Comparison of ENCODE assay signal across 23 cellular contexts in the genomic region with DNA sequence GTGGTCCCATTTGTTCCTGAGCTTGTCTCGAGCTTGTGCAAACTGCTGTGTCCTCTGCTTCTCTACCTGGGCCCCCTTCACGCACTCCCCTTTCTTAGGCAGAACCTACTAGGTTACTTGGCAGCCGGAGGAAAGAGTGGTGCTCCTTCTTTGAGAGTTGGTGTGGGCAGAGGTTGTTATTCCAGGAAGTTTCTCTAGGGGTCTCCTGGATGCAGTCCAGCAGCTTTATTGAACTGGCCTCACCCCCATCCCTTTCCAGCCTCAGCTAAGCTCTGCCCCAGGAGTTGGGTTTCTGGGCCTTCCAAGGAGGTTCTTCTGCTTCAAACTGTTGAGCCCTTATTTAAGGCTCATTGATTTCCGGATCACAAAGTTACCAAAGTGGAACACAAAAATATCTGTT.
DNase-seq lines count a peak whose midpoint lies in the region; ATAC-seq, FAIRE-seq and TF ChIP-seq lines count a peak whose summit lies in the region.
"Had no signal": no experiment of that assay in that cellular context is flagged by ENCODE, and none has a peak within 500 bp of the region (broad histone marks: within the 10 kb centered on the region; RNA-seq: fewer than 3 reads in every experiment).

No MANE protein-coding gene starts in this region.

- H3K4me2 ChIP-seq in HepG2 (ENCODE audit: low read depth, low read length) = no peak overlapping the region

- no peaks in the 10 kb centered on the region for H3K9me3 ChIP-seq in HepG2 (ENCODE audit: low read length)
- H3K9me3 ChIP-seq in right lobe of liver = no peaks in the 10 kb centered on the region
- H3K9me3 ChIP-seq in sigmoid colon = no peaks in the 10 kb centered on the region
- H3K9me3 ChIP-seq: MG63 had no signal

- no peak for TF ChIP-seq RAD21 in HepG2 (CRISPR knock-in tag; IDR thresholded peaks at IDR 0.05)

- 92% methylated on average over 4 of the region's 4 CpGs for WGBS in HepG2 (ENCODE audit: low lambda C conversion rate)
- WGBS in right lobe of liver (ENCODE audit: insufficient coverage, low coverage, low lambda C conversion rate, missing lambda C conversion rate) = 92% methylated on average over 4 of the region's 4 CpGs
- WGBS in sigmoid colon, 2 donors = 97 to 99% methylated on average over 4 of the region's 4 CpGs

- intact Hi-C loops in HepG2 (cut with micrococcal nuclease; ENCODE audit: unreplicated experiment) = loop anchor here (10.0 kb wide), 1 partner anchor 285 kb away; no protein-coding TSS in a partner anchor
- intact Hi-C loops in right lobe of liver (cut with DNase I) = no loop called here
- intact Hi-C loops in sigmoid colon (cut with DNase I) = no loop called here

- no peak for TF ChIP-seq POLR2A in HepG2 (IDR thresholded peaks at IDR 0.05; ENCODE audit: insufficient read depth in 1 of 2, low read depth in 2 of 2, low read length in 2 of 2)
- no peak for TF ChIP-seq POLR2A in right lobe of liver (IDR thresholded peaks at IDR 0.05)
- no peak for TF ChIP-seq POLR2A in sigmoid colon (IDR thresholded peaks at IDR 0.05)

- TF ChIP-seq EP300 in HepG2 (IDR thresholded peaks at IDR 0.05; ENCODE audit: low read depth in 2 of 2, low read length in 2 of 2) = no peak
- TF ChIP-seq EP300 in HepG2 (CRISPR knock-in tag; IDR thresholded peaks at IDR 0.05; ENCODE audit: borderline replicate concordance) = no peak
- TF ChIP-seq EP300 in sigmoid colon (IDR thresholded peaks at IDR 0.05) = no peak

- no peak overlapping the region for H3K27ac ChIP-seq in HepG2 (ENCODE audit: extremely low read length, insufficient read depth, low read length)
- H3K27ac ChIP-seq in right lobe of liver = no peak overlapping the region
- H3K27ac ChIP-seq in sigmoid colon = no peak overlapping the region
- H3K27ac ChIP-seq: C4-2B, SK-N-MC had no signal

- H3K4me1 ChIP-seq in HepG2 (ENCODE audit: insufficient read depth, low read length) = peaks cover 23% of the 10 kb centered on the region
- peaks cover 0 to 12% (median 0%) of the 10 kb centered on the region in 4 donors for H3K4me1 ChIP-seq in right lobe of liver
- no peaks in the 10 kb centered on the region for H3K4me1 ChIP-seq in sigmoid colon

- no peak overlapping the region for H3K4me3 ChIP-seq in HepG2 (replicated peaks in 1 of 3; ENCODE audit: insufficient read depth in 1 of 3, low read depth in 2 of 3, low read length in 3 of 3)
- H3K4me3 ChIP-seq in right lobe of liver = no peak overlapping the region
- no peak overlapping the region for H3K4me3 ChIP-seq in sigmoid colon
- H3K4me3 ChIP-seq: GM12878, MG63, SK-N-MC had no signal

- no peaks in the 10 kb centered on the region for H3K79me2 ChIP-seq in HepG2 (ENCODE audit: insufficient read depth, low read length)

- in situ Hi-C loops in HepG2 (cut with HindIII; ENCODE audit: extremely low pct_ligation_motif_present, low pct_unique_long_range_greater_than_20kb) = no loop called here

- H3K9ac ChIP-seq in HepG2 (ENCODE audit: insufficient read depth, low read depth, low read length) = no peak overlapping the region

- ATAC-seq in HepG2 (no peak; the same call in 2 of the 3 replicates), right lobe of liver (no peak), GM19463 (IDR thresholded peaks at IDR 0.05; ENCODE audit: unreplicated experiment) (no peak)
- ATAC-seq: GM12878 had no signal

- TF ChIP-seq CTCF in HepG2 (CRISPR knock-in tag; IDR thresholded peaks at IDR 0.05) = 0 out of 2 replicates have a peak, but pooled peaks have one; percentile 13
- TF ChIP-seq CTCF in right lobe of liver (IDR thresholded peaks at IDR 0.05) = no peak
- TF ChIP-seq CTCF in sigmoid colon (IDR thresholded peaks at IDR 0.05) = no peak

- POLR2A ChIA-PET in HepG2 (lab: Yijun Ruan, JAX) = no interaction called here

- CTCF ChIA-PET in HepG2 (lab: Yijun Ruan, JAX; ENCODE audit: low intra/inter-chr PET ratio, low total read pairs) = no interaction called here

- no TSS peak for BruUV-seq in HepG2 (replicated peaks; lab: Mats Ljungman, UMichigan)

- H3K27me3 ChIP-seq in HepG2 (ENCODE audit: control insufficient read depth in 1 of 2, insufficient read depth in 2 of 2, low read length in 2 of 2) (no peaks in the 10 kb centered on the region), right lobe of liver (no peaks in the 10 kb centered on the region), sigmoid colon (no peaks in the 10 kb centered on the region)
- H3K27me3 ChIP-seq: MG63 had no signal

- H3K36me3 ChIP-seq in HepG2 (replicated peaks in 1 of 2; ENCODE audit: control insufficient read depth in 1 of 2, insufficient read depth in 2 of 2, low read length in 2 of 2) (peaks cover 11 to 28% of the 10 kb centered on the region in 2 experiments; a peak in 4 of 5 replicates), right lobe of liver (peaks cover 0 to 22% (median 4%) of the 10 kb centered on the region in 4 donors), sigmoid colon (peaks cover 0 to 66% (median 23%) of the 10 kb centered on the region in 4 donors)

- no peaks in the 10 kb centered on the region for H4K20me1 ChIP-seq in HepG2 (ENCODE audit: insufficient read depth, low read length)

- FAIRE-seq in HepG2 (lab: Jason Lieb, UNC) = no peak
- FAIRE-seq: GM12878, GM18507 had no signal

- no peak overlapping the region for H2AFZ ChIP-seq in HepG2 (ENCODE audit: low read length)

- DNase-seq in HepG2 (ENCODE audit: low spot score) = no peak
- no peak for DNase-seq in right lobe of liver
- DNase-seq in NCI-H69 (lab: John Stamatoyannopoulos, UW) = peak; percentile 10
- DNase-seq in iPS-NIHi11 (ENCODE audit: low spot score) = peak; percentile 54
- no peak for DNase-seq in sigmoid colon
- no peak for DNase-seq in AG08396 (ENCODE audit: low spot score)
- DNase-seq: GDM1; GOT3; IMR-90; Karpas-422; MG63; NCI-H1048; NCI-H1436; NCI-H1930; NCI-H226; NCI-H524 treated with DMSO at 0.1 percent for 48 hours; NK-92 treated with Interleukin-12 subunit alpha and Interleukin-12 subunit beta, amount 100 ng/mL, for 24 hours; Right ventricle myocardium superior had no signal

TF ChIP-seq in HepG2, 621 proteins besides CTCF, POLR2A, EP300 and RAD21 (continues in another document):
- TF ChIP-seq TEAD2 (CRISPR knock-in tag; IDR thresholded peaks at IDR 0.05) (no peak), ISX (CRISPR knock-in tag; conservative IDR thresholded peaks at IDR 0.05) (no peak), MTF2 (CRISPR knock-in tag; IDR thresholded peaks at IDR 0.05; ENCODE audit: borderline replicate concordance) (no peak), ZNF891 (CRISPR knock-in tag; IDR thresholded peaks at IDR 0.05) (no peak), KDM3A (CRISPR knock-in tag; IDR thresholded peaks at IDR 0.05; ENCODE audit: low read depth) (no peak)
- TF ChIP-seq, protein P1, sequence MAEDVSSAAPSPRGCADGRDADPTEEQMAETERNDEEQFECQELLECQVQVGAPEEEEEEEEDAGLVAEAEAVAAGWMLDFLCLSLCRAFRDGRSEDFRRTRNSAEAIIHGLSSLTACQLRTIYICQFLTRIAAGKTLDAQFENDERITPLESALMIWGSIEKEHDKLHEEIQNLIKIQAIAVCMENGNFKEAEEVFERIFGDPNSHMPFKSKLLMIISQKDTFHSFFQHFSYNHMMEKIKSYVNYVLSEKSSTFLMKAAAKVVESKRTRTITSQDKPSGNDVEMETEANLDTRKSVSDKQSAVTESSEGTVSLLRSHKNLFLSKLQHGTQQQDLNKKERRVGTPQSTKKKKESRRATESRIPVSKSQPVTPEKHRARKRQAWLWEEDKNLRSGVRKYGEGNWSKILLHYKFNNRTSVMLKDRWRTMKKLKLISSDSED (CRISPR knock-in tag; IDR thresholded peaks at IDR 0.05) = no peak
- TF ChIP-seq, protein P2, sequence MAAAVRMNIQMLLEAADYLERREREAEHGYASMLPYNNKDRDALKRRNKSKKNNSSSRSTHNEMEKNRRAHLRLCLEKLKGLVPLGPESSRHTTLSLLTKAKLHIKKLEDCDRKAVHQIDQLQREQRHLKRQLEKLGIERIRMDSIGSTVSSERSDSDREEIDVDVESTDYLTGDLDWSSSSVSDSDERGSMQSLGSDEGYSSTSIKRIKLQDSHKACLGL (CRISPR knock-in tag; IDR thresholded peaks at IDR 0.05) = no peak
- TF ChIP-seq, protein P3, sequence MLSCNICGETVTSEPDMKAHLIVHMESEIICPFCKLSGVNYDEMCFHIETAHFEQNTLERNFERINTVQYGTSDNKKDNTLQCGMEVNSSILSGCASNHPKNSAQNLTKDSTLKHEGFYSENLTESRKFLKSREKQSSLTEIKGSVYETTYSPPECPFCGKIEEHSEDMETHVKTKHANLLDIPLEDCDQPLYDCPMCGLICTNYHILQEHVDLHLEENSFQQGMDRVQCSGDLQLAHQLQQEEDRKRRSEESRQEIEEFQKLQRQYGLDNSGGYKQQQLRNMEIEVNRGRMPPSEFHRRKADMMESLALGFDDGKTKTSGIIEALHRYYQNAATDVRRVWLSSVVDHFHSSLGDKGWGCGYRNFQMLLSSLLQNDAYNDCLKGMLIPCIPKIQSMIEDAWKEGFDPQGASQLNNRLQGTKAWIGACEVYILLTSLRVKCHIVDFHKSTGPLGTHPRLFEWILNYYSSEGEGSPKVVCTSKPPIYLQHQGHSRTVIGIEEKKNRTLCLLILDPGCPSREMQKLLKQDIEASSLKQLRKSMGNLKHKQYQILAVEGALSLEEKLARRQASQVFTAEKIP (CRISPR knock-in tag; IDR thresholded peaks at IDR 0.05; ENCODE audit: borderline replicate concordance) = no peak
- TF ChIP-seq, protein P4, sequence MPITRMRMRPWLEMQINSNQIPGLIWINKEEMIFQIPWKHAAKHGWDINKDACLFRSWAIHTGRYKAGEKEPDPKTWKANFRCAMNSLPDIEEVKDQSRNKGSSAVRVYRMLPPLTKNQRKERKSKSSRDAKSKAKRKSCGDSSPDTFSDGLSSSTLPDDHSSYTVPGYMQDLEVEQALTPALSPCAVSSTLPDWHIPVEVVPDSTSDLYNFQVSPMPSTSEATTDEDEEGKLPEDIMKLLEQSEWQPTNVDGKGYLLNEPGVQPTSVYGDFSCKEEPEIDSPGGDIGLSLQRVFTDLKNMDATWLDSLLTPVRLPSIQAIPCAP (CRISPR knock-in tag; IDR thresholded peaks at IDR 0.05; ENCODE audit: low read depth) = no peak
- TF ChIP-seq, protein P5, sequence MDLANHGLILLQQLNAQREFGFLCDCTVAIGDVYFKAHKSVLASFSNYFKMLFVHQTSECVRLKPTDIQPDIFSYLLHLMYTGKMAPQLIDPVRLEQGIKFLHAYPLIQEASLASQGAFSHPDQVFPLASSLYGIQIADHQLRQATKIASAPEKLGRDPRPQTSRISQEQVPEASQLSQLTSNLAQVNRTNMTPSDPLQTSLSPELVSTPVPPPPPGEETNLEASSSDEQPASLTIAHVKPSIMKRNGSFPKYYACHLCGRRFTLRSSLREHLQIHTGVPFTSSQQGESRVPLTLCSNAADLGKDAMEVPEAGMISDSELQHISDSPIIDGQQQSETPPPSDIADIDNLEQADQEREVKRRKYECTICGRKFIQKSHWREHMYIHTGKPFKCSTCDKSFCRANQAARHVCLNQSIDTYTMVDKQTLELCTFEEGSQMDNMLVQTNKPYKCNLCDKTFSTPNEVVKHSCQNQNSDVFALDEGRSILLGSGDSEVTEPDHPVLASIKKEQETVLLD (CRISPR knock-in tag; IDR thresholded peaks at IDR 0.05; ENCODE audit: low read depth) = no peak

Comparison
In these comparisons a context has a peak if more than half of its experiments do, and no peak if none do; other contexts are left out.
1. DNase-seq: peak in NCI-H69 (single experiment) and iPS-NIHi11 (single experiment); none in HepG2 (single experiment), right lobe of liver (0 of 3), sigmoid colon (single experiment) and AG08396 (single experiment).